20 cellular contexts compared by ENCODE assay signal in the genomic region with DNA sequence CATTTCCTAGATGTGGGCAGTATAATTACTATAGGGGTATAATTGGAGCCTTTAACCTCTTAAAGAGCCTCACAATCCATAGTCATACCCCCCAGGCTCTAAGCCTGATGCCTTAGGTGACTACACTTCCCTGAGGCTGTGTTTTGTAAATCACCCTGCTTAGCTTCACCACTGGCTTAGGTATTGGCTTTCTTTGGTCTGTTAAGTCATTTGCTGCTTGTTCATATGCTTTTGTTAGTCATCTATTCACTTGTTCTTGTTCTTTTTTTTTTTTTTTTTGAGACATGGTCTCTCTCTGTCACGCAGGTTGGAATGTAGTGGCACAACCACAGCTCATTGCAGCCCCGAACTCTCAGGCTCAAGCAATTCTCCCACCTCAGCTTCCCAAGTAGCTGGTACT. TPM values are rescaled to one million over a fixed set of nuclear protein-coding genes. Genes with fewer than 3 reads are reported as not detected.
DNase-seq lines count a peak whose midpoint lies in the region; TF ChIP-seq lines count a peak whose summit lies in the region.
"Had no signal": no experiment of that assay in that cellular context is flagged by ENCODE, and none has a peak within 500 bp of the region (broad histone marks: within the 10 kb centered on the region; RNA-seq: fewer than 3 reads in every experiment).

No MANE protein-coding gene starts in this region.

- H3K27ac Mint-ChIP-seq in HFFc6 = peak overlapping the region; percentile 46
- H3K27ac Mint-ChIP-seq in T-helper 2 cell treated with Interferon-gamma antibody and Interleukin-4, amounts not matched to agents 5 μg/mL and 100 μg/mL, for 36 hours = no peak overlapping the region
- H3K27ac Mint-ChIP-seq: activated CD4-positive, alpha-beta T cell treated with anti-CD3 and anti-CD28 coated beads, Interleukin-2, amount 10 ng/mL, durations not matched to agents 7 days and 5 days; mesothelial cell of epicardium had no signal

- in situ Hi-C loops in G401 (cut with HindIII; ENCODE audit: low sequenced_read_pairs) = no loop called here

- no peak overlapping the region; a peak in 1 of 22 replicates for H3K27ac ChIP-seq in BLaER1 treated with 17β-estradiol and CSF1 and Interleukin-3, amounts not matched to agents 10 nM and 100 nM
- H3K27ac ChIP-seq: right lobe of liver, SJSA1 had no signal

- H3K27me3 Mint-ChIP-seq in HFFc6 (ENCODE audit: insufficient read depth) = peaks cover 2% of the 10 kb centered on the region; the same call in 1 of the 2 replicates
- no peaks in the 10 kb centered on the region for H3K27me3 Mint-ChIP-seq in T-helper 2 cell treated with Interferon-gamma antibody and Interleukin-4, amounts not matched to agents 5 μg/mL and 100 μg/mL, for 36 hours (ENCODE audit: low read depth)
- H3K27me3 Mint-ChIP-seq: activated CD4-positive, alpha-beta T cell treated with anti-CD3 and anti-CD28 coated beads, Interleukin-2, amount 10 ng/mL, durations not matched to agents 7 days and 5 days had no signal

- no peaks in the 10 kb centered on the region for H3K9me3 ChIP-seq in BLaER1 treated with 17β-estradiol and CSF1 and Interleukin-3, amounts not matched to agents 10 nM and 100 nM (replicated peaks in 1 of 11)
- H3K9me3 ChIP-seq: esophagus muscularis mucosa, right lobe of liver, SJSA1 had no signal

- no peak for TF ChIP-seq CTCF in HFFc6 (IDR thresholded peaks at IDR 0.05)

- H3K36me3 ChIP-seq in BLaER1 treated with 17β-estradiol and CSF1 and Interleukin-3, amounts not matched to agents 10 nM and 100 nM = peaks cover 69 to 94% (median 82%) of the 10 kb centered on the region in 11 experiments

- DNase-seq in HFFc6 = peak; percentile 55
- peak; percentile 65 for DNase-seq in astrocyte of the hippocampus (ENCODE audit: low read depth, low spot score)
- peak; percentile 68 for DNase-seq in islet precursor cell
- DNase-seq in G401 (ENCODE audit: low spot score) = no peak
- no peak for DNase-seq in DMS114 treated with DMSO at 0.1 percent for 48 hours (lab: John Stamatoyannopoulos, UW; ENCODE audit: unreplicated experiment)
- no peak for DNase-seq in T-helper 2 cell treated with Interferon-gamma antibody and Interleukin-4, amounts not matched to agents 5 μg/mL and 100 μg/mL, for 36 hours (ENCODE audit: low spot score)
- DNase-seq in NCI-H526 (lab: John Stamatoyannopoulos, UW) = no peak
- DNase-seq: activated CD4-positive, alpha-beta T cell treated with anti-CD3 and anti-CD28 coated beads, Interleukin-2, amount 10 ng/mL, durations not matched to agents 7 days and 5 days; activated T-cell treated with anti-CD3 and anti-CD28 coated beads, Interleukin-2, amount 50 U/mL, for 4 hours; Calu3; H7; NCI-H2081; NCI-H524; right lobe of liver; stimulated activated CD4-positive, alpha-beta T cell treated with anti-CD3 and anti-CD28 coated beads, Interleukin-1b, Interleukin-23, amount 100 ng/mL, for 48 hours; T1000 had no signal

- no peak overlapping the region for H3K4me3 Mint-ChIP-seq in HFFc6
- H3K4me3 Mint-ChIP-seq in T-helper 2 cell treated with Interferon-gamma antibody and Interleukin-4, amounts not matched to agents 5 μg/mL and 100 μg/mL, for 36 hours = no peak overlapping the region
- H3K4me3 Mint-ChIP-seq: activated CD4-positive, alpha-beta T cell treated with anti-CD3 and anti-CD28 coated beads, Interleukin-2, amount 10 ng/mL, durations not matched to agents 7 days and 5 days; activated T-cell treated with anti-CD3 and anti-CD28 coated beads, Interleukin-2, amount 50 U/mL, for 4 hours; mesothelial cell of epicardium had no signal

- no peaks in the 10 kb centered on the region for H3K9me3 Mint-ChIP-seq in HFFc6
- no peaks in the 10 kb centered on the region for H3K9me3 Mint-ChIP-seq in T-helper 2 cell treated with Interferon-gamma antibody and Interleukin-4, amounts not matched to agents 5 μg/mL and 100 μg/mL, for 36 hours
- H3K9me3 Mint-ChIP-seq: activated CD4-positive, alpha-beta T cell treated with anti-CD3 and anti-CD28 coated beads, Interleukin-2, amount 10 ng/mL, durations not matched to agents 7 days and 5 days; activated T-cell treated with anti-CD3 and anti-CD28 coated beads, Interleukin-2, amount 50 U/mL, for 4 hours; mesothelial cell of epicardium had no signal

- no peaks in the 10 kb centered on the region for H3K27me3 ChIP-seq in BLaER1 treated with 17β-estradiol and CSF1 and Interleukin-3, amounts not matched to agents 10 nM and 100 nM
- H3K27me3 ChIP-seq: esophagus muscularis mucosa, right lobe of liver, SJSA1 had no signal

- peak overlapping the region in 8 of 11 experiments; percentile 58 to 79 (median 70); a peak in 10 of 22 replicates for H3K4me2 ChIP-seq in BLaER1 treated with 17β-estradiol and CSF1 and Interleukin-3, amounts not matched to agents 10 nM and 100 nM

- peaks cover 9% of the 10 kb centered on the region for H3K36me3 Mint-ChIP-seq in HFFc6 (ENCODE audit: low read depth)
- peaks cover 38% of the 10 kb centered on the region for H3K36me3 Mint-ChIP-seq in T-helper 2 cell treated with Interferon-gamma antibody and Interleukin-4, amounts not matched to agents 5 μg/mL and 100 μg/mL, for 36 hours (ENCODE audit: low read depth)

- no peak overlapping the region; a peak in 1 of 22 replicates for H3K9ac ChIP-seq in BLaER1 treated with 17β-estradiol and CSF1 and Interleukin-3, amounts not matched to agents 10 nM and 100 nM

- H4K20me1 ChIP-seq in BLaER1 treated with 17β-estradiol and CSF1 and Interleukin-3, amounts not matched to agents 10 nM and 100 nM = peaks cover 0 to 19% (median 10%) of the 10 kb centered on the region in 11 experiments; a peak in 7 of 22 replicates

- peaks cover 19 to 34% (median 31%) of the 10 kb centered on the region in 10 experiments for H3K4me1 ChIP-seq in BLaER1 treated with 17β-estradiol and CSF1 and Interleukin-3, amounts not matched to agents 10 nM and 100 nM
- H3K4me1 ChIP-seq: right lobe of liver, SJSA1 had no signal

- H3K4me3 ChIP-seq in BLaER1 treated with 17β-estradiol and CSF1 and Interleukin-3, amounts not matched to agents 10 nM and 100 nM = no peak overlapping the region
- H3K4me3 ChIP-seq: esophagus muscularis mucosa, right lobe of liver, SJSA1 had no signal

- H3K4me1 Mint-ChIP-seq in HFFc6 (ENCODE audit: low read depth) = peaks cover 8% of the 10 kb centered on the region; the same call in 1 of the 2 replicates
- peaks cover 19% of the 10 kb centered on the region for H3K4me1 Mint-ChIP-seq in T-helper 2 cell treated with Interferon-gamma antibody and Interleukin-4, amounts not matched to agents 5 μg/mL and 100 μg/mL, for 36 hours (ENCODE audit: low read depth)
- H3K4me1 Mint-ChIP-seq: mesothelial cell of epicardium had no signal

RNA-seq across cellular contexts. Expression of gene KAT14, which starts 26.7 kb away (rescaled TPM):
- total RNA-seq in HFFc6 (2021; fragmentation: NEBNext Ultra II Directional; extraction: Animal tissue kit (Norgen Biotek cat#: 25700)) = 10 to 100 TPM in 2 of 6 experiments, 1 to 10 TPM in 4; 8.9 to 10.3 (median 9.6) TPM
- total RNA-seq in G401 (2014; rRNA removed; shearing (Covaris generic)) = 15.4 and 33.7 TPM in 2 replicates

RNA-seq across cellular contexts. Expression of gene PET117, which starts 26.7 kb away (rescaled TPM):
- 10 to 100 TPM in 5 of 6 experiments, 1 to 10 TPM in 1; 8.9 to 12.8 (median 11.8) TPM for total RNA-seq in HFFc6 (2021; fragmentation: NEBNext Ultra II Directional; extraction: Animal tissue kit (Norgen Biotek cat#: 25700))
- total RNA-seq in G401 (2014; rRNA removed; shearing (Covaris generic)) = 18.2 and 35.4 TPM in 2 replicates

Comparison
In these comparisons a context has a peak if more than half of its experiments do, and no peak if none do; other contexts are left out.
1. DNase-seq: peak in HFFc6 (single experiment), astrocyte of the hippocampus (single experiment) and islet precursor cell (single experiment); none in G401 (single experiment), DMS114 treated with DMSO at 0.1 percent for 48 hours (single experiment), T-helper 2 cell treated with Interferon-gamma antibody and Interleukin-4, amounts not matched to agents 5 μg/mL and 100 μg/mL, for 36 hours (single experiment) and NCI-H526 (0 of 2).